Comparison of ENCODE assay signal across 8 cellular contexts in the genomic region with DNA sequence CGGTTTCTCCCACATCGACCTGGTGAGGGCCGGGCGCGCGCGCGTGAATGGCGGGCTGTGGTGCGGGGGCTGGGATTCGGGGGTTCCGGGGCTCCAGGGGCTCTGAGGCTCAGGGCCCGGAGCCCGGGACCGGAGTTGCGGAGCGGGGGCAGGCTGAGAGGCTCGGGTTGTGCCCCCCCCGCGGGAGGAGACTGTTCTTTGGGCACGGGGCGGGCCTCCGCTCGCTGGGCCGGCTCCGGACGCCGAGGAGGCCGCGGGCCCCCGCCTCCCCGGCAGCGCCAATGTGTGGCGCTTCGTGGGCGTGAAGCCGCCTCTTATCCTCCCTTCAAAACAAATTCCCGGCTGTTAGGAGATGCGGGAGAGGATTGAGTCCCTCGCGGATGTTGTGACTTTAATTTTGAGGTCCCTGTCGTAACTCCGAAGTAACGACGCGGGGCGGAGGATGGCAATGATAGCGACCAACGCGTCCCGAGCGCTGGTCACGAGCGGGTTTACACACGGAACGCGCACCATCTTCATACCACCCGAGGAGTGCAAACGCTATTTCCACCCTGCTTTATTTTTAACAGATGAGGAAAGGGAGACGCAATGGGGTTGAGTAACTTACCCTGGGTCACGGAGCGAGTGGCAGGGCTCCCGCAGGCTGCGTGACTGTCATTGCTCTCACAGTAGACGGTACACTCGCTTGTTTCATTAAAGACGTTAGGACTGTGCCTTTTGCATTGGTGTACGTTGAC. TPM values are rescaled to one million over a fixed set of nuclear protein-coding genes. Genes with fewer than 3 reads are reported as not detected.
A peak's percentile ranks its signal among the peaks of the same experiment; 100 is the strongest.
DNase-seq lines count a peak whose midpoint lies in the region; ATAC-seq and TF ChIP-seq lines count a peak whose summit lies in the region.

No MANE protein-coding gene starts in this region.

- WGBS in adrenal gland, 4 donors = 0 to 1% (median 0%) methylated on average over 12 to 68 of the region's 68 CpGs

- peaks cover 33% of the 10 kb centered on the region for H3K36me3 Mint-ChIP-seq in activated naive CD4-positive, alpha-beta T cell treated with anti-CD3 and anti-CD28 coated beads for 36 hours (ENCODE audit: low read depth)

- peak overlapping the region; percentile 49 to 94 (median 88) for H3K27ac ChIP-seq in adrenal gland
- peak overlapping the region; percentile 79 for H3K27ac ChIP-seq in rectal smooth muscle tissue (ENCODE audit: low read depth, low read length)

- peak overlapping the region; percentile 5 to 99 (median 96) for H3K4me3 ChIP-seq in adrenal gland
- H3K4me3 ChIP-seq in rectal smooth muscle tissue (ENCODE audit: low read length) = peak overlapping the region; percentile 86

- no peaks in the 10 kb centered on the region for H3K27me3 ChIP-seq in adrenal gland
- H3K27me3 ChIP-seq in rectal smooth muscle tissue (ENCODE audit: control insufficient read depth, insufficient read depth, low read length) = no peaks in the 10 kb centered on the region

- TF ChIP-seq CTCF in adrenal gland (IDR thresholded peaks at IDR 0.05) = no peak

- H3K27me3 Mint-ChIP-seq in activated naive CD4-positive, alpha-beta T cell treated with anti-CD3 and anti-CD28 coated beads for 36 hours (ENCODE audit: low read depth) = no peaks in the 10 kb centered on the region

- peak overlapping the region; percentile 94 for H3K27ac Mint-ChIP-seq in activated naive CD4-positive, alpha-beta T cell treated with anti-CD3 and anti-CD28 coated beads for 36 hours

- peaks cover 35% of the 10 kb centered on the region for H3K4me1 Mint-ChIP-seq in activated naive CD4-positive, alpha-beta T cell treated with anti-CD3 and anti-CD28 coated beads for 36 hours (ENCODE audit: low read depth)

- TF ChIP-seq POLR2A in adrenal gland (IDR thresholded peaks at IDR 0.05) = peak in 1 of 2 donors; percentile 39

- H3K9me3 ChIP-seq in adrenal gland (replicated peaks in 1 of 3) = no peaks in the 10 kb centered on the region

- H3K36me3 ChIP-seq in adrenal gland (replicated peaks in 1 of 2) = peaks cover 0 to 4% of the 10 kb centered on the region in 2 donors
- no peaks in the 10 kb centered on the region for H3K36me3 ChIP-seq in rectal smooth muscle tissue (ENCODE audit: control insufficient read depth, insufficient read depth, low read length)

- DNase-seq in activated naive CD4-positive, alpha-beta T cell treated with anti-CD3 and anti-CD28 coated beads for 36 hours = peak; percentile 56
- no peak for DNase-seq in activated naive CD4-positive, alpha-beta T cell treated with Interleukin-2 at 50 U/mL for 16 hours
- DNase-seq in NOMO-1 (lab: John Stamatoyannopoulos, UW; ENCODE audit: unreplicated experiment in 2 of 2) (peak; percentile 10 to 35), adrenal gland (peak; percentile 21 to 74 (median 52)), hepatic stellate cell (ENCODE audit: low spot score) (peak; percentile 53)
- DNase-seq in effector CD8-positive, alpha-beta T cell (lab: John Stamatoyannopoulos, UW) = no peak

- CTCF ChIA-PET in activated naive CD4-positive, alpha-beta T cell treated with anti-CD3 and anti-CD28 coated beads for 36 hours (lab: Charles Lee) = interaction anchor here (0.6 to 2.1 kb wide), 2 partner anchors 18 to 43 kb away, joined by 3 to 7 read pairs; no protein-coding TSS in a partner anchor

- peak overlapping the region; percentile 97 for H3K4me3 Mint-ChIP-seq in activated naive CD4-positive, alpha-beta T cell treated with anti-CD3 and anti-CD28 coated beads for 36 hours

- no peaks in the 10 kb centered on the region for H3K9me3 Mint-ChIP-seq in activated naive CD4-positive, alpha-beta T cell treated with anti-CD3 and anti-CD28 coated beads for 36 hours

- peak overlapping the region; percentile 25 for H3K9ac ChIP-seq in rectal smooth muscle tissue (ENCODE audit: low read length)

- intact Hi-C loops in activated naive CD4-positive, alpha-beta T cell treated with anti-CD3 and anti-CD28 coated beads for 36 hours (cut with micrococcal nuclease) = loop anchor here (1.0 to 2.0 kb wide), 4 partner anchors 24 to 256 kb away; a partner anchor contains a TSS
- intact Hi-C loops in adrenal gland (cut with DNase I) = no loop called here

- peak; percentile 36 for ATAC-seq in HG02763 (IDR thresholded peaks at IDR 0.05; ENCODE audit: unreplicated experiment)

- H3K4me1 ChIP-seq in adrenal gland (replicated peaks in 1 of 2) = peaks cover 7 to 47% of the 10 kb centered on the region in 2 donors
- H3K4me1 ChIP-seq in rectal smooth muscle tissue (ENCODE audit: control insufficient read depth, insufficient read depth, low read length) = peaks cover 10% of the 10 kb centered on the region

RNA-seq across cellular contexts. Expression of a gene that starts 0.5 kb away (rescaled TPM):
- 100 to 1,000 TPM; 134 to 135 TPM for total RNA-seq in activated naive CD4-positive, alpha-beta T cell treated with anti-CD3 and anti-CD28 coated beads for 36 hours
- 10 to 100 TPM; 35.0 to 81.1 (median 60.7) TPM for total RNA-seq in adrenal gland
- polyA plus RNA-seq in adrenal gland = 100 to 1,000 TPM in 1 of 3 donors, 10 to 100 TPM in 2; 32.3 to 109 (median 44.1) TPM

RNA-seq across cellular contexts. Expression of a gene that starts 24.5 kb away (rescaled TPM):
- total RNA-seq in activated naive CD4-positive, alpha-beta T cell treated with anti-CD3 and anti-CD28 coated beads for 36 hours = 10 to 100 TPM; 24.8 to 34.1 TPM
- 10 to 100 TPM in 5 of 8 donors, 1 to 10 TPM in 3; 7.6 to 26.1 (median 11.2) TPM for total RNA-seq in adrenal gland
- 10 to 100 TPM; 12.7 to 13.2 (median 13.0) TPM for polyA plus RNA-seq in adrenal gland

RNA-seq across cellular contexts. Expression of a gene that starts 52.8 kb away (rescaled TPM):
- under 1 TPM; 0.81 to 0.89 TPM for total RNA-seq in activated naive CD4-positive, alpha-beta T cell treated with anti-CD3 and anti-CD28 coated beads for 36 hours
- 10 to 100 TPM in 4 of 8 donors, 1 to 10 TPM in 4; 1.2 to 15.1 (median 9.8) TPM for total RNA-seq in adrenal gland
- polyA plus RNA-seq in adrenal gland = 1 to 10 TPM; 2.2 to 3.5 (median 2.7) TPM

Comparison
In these comparisons a context has a peak if more than half of its experiments do, and no peak if none do; other contexts are left out.
1. DNase-seq: peak in activated naive CD4-positive, alpha-beta T cell treated with anti-CD3 and anti-CD28 coated beads for 36 hours (single experiment), NOMO-1 (2 of 2), adrenal gland (7 of 7) and hepatic stellate cell (single experiment); none in activated naive CD4-positive, alpha-beta T cell treated with Interleukin-2 at 50 U/mL for 16 hours (single experiment) and effector CD8-positive, alpha-beta T cell (single experiment).